In genomic region chr17:5047446-5047845, GRCh38 we compare ENCODE assay signal across 26 cellular contexts. TPM values are rescaled to one million over a fixed set of nuclear protein-coding genes. Genes with fewer than 3 reads are reported as not detected.
A peak's percentile ranks its signal among the peaks of the same experiment; 100 is the strongest.
DNase-seq lines count a peak whose midpoint lies in the region; ATAC-seq and TF ChIP-seq lines count a peak whose summit lies in the region.
"Had no signal": no experiment of that assay in that cellular context is flagged by ENCODE, and none has a peak within 500 bp of the region (broad histone marks: within the 10 kb centered on the region; RNA-seq: fewer than 3 reads in every experiment).

No MANE protein-coding gene starts in this region.

- ATAC-seq in CD8-positive, alpha-beta T cell: no peak
- ATAC-seq in activated T-helper 17 cell treated with anti-CD3 and anti-CD28 coated beads, Interleukin-2, amount 50 U/mL, for 72 hours (replicated peaks): peak; percentile 46
- no peak for ATAC-seq in naive B cell (ENCODE audit: low read depth in 2 of 2)
- ATAC-seq in GM19351 (IDR thresholded peaks at IDR 0.05; ENCODE audit: unreplicated experiment): no peak
- ATAC-seq in HG03045 (IDR thresholded peaks at IDR 0.05; ENCODE audit: unreplicated experiment): no peak
- ATAC-seq: activated naive CD4-positive, alpha-beta T cell treated with anti-CD3 and anti-CD28 coated beads, Interleukin-2, amount 50 U/mL, for 72 hours; GM12878; HCT116; upper lobe of right lung had no signal

- H3K36me3 Mint-ChIP-seq in T-helper 1 cell treated with Interleukin-12 subunit alpha and Interleukin-12 subunit beta and Interleukin-4 antibody, amounts not matched to agents 30 μg/mL and 1 μg/mL, for 36 hours (ENCODE audit: low read depth): peaks cover 28% of the 10 kb centered on the region
- H3K36me3 Mint-ChIP-seq in CD8-positive, alpha-beta T cell: no peaks in the 10 kb centered on the region
- H3K36me3 Mint-ChIP-seq in activated T-helper 17 cell treated with anti-CD3 and anti-CD28 coated beads, Interleukin-2, amount 50 U/mL, for 72 hours (ENCODE audit: low read depth): no peaks in the 10 kb centered on the region
- no peaks in the 10 kb centered on the region for H3K36me3 Mint-ChIP-seq in naive B cell
- H3K36me3 Mint-ChIP-seq in type B pancreatic cell: no peaks in the 10 kb centered on the region

- no peaks in the 10 kb centered on the region for H3K27me3 Mint-ChIP-seq in T-helper 1 cell treated with Interleukin-12 subunit alpha and Interleukin-12 subunit beta and Interleukin-4 antibody, amounts not matched to agents 30 μg/mL and 1 μg/mL, for 36 hours (ENCODE audit: low read depth)
- no peaks in the 10 kb centered on the region for H3K27me3 Mint-ChIP-seq in CD8-positive, alpha-beta T cell (ENCODE audit: low read depth)
- H3K27me3 Mint-ChIP-seq in activated T-helper 17 cell treated with anti-CD3 and anti-CD28 coated beads, Interleukin-2, amount 50 U/mL, for 72 hours: no peaks in the 10 kb centered on the region
- H3K27me3 Mint-ChIP-seq in naive B cell: no peaks in the 10 kb centered on the region
- no peaks in the 10 kb centered on the region for H3K27me3 Mint-ChIP-seq in type B pancreatic cell

- H3K4me1 Mint-ChIP-seq in T-helper 1 cell treated with Interleukin-12 subunit alpha and Interleukin-12 subunit beta and Interleukin-4 antibody, amounts not matched to agents 30 μg/mL and 1 μg/mL, for 36 hours (ENCODE audit: low read depth): peaks cover 33% of the 10 kb centered on the region
- H3K4me1 Mint-ChIP-seq in CD8-positive, alpha-beta T cell (ENCODE audit: low read depth): peaks cover 58% of the 10 kb centered on the region
- peaks cover 26% of the 10 kb centered on the region for H3K4me1 Mint-ChIP-seq in activated T-helper 17 cell treated with anti-CD3 and anti-CD28 coated beads, Interleukin-2, amount 50 U/mL, for 72 hours
- H3K4me1 Mint-ChIP-seq in naive B cell (peaks cover 28 to 48% (median 48%) of the 10 kb centered on the region in 3 donors), type B pancreatic cell (ENCODE audit: unreplicated experiment) (peaks cover 10% of the 10 kb centered on the region)

- CTCF ChIA-PET in CD8-positive, alpha-beta T cell (lab: Charles Lee): interaction anchor here (0.6 to 3.4 kb wide), 5 partner anchors 13 to 41 kb away, joined by 3 to 21 read pairs (median 6); partner anchors contain the start of gene SLC52A1

- intact Hi-C loops in CD8-positive, alpha-beta T cell (cut with DNase I, micrococcal nuclease): no loop called here

- H3K27ac Mint-ChIP-seq in T-helper 1 cell treated with Interleukin-12 subunit alpha and Interleukin-12 subunit beta and Interleukin-4 antibody, amounts not matched to agents 30 μg/mL and 1 μg/mL, for 36 hours: peak overlapping the region; percentile 82
- H3K27ac Mint-ChIP-seq in CD8-positive, alpha-beta T cell: peak overlapping the region; percentile 74
- peak overlapping the region; percentile 88 for H3K27ac Mint-ChIP-seq in activated T-helper 17 cell treated with anti-CD3 and anti-CD28 coated beads, Interleukin-2, amount 50 U/mL, for 72 hours
- H3K27ac Mint-ChIP-seq in naive B cell: peak overlapping the region in 4 of 6 donors; percentile 22 to 99 (median 84)
- H3K27ac Mint-ChIP-seq in type B pancreatic cell: no peak overlapping the region

- no peaks in the 10 kb centered on the region for H3K9me3 Mint-ChIP-seq in T-helper 1 cell treated with Interleukin-12 subunit alpha and Interleukin-12 subunit beta and Interleukin-4 antibody, amounts not matched to agents 30 μg/mL and 1 μg/mL, for 36 hours
- H3K9me3 Mint-ChIP-seq in CD8-positive, alpha-beta T cell: no peaks in the 10 kb centered on the region
- no peaks in the 10 kb centered on the region for H3K9me3 Mint-ChIP-seq in activated T-helper 17 cell treated with anti-CD3 and anti-CD28 coated beads, Interleukin-2, amount 50 U/mL, for 72 hours
- no peaks in the 10 kb centered on the region for H3K9me3 Mint-ChIP-seq in naive B cell
- H3K9me3 Mint-ChIP-seq in type B pancreatic cell: no peaks in the 10 kb centered on the region
- H3K9me3 Mint-ChIP-seq: activated naive CD4-positive, alpha-beta T cell treated with anti-CD3 and anti-CD28 coated beads, Interleukin-2, amount 50 U/mL, for 72 hours; nephron had no signal

- H3K4me3 Mint-ChIP-seq in T-helper 1 cell treated with Interleukin-12 subunit alpha and Interleukin-12 subunit beta and Interleukin-4 antibody, amounts not matched to agents 30 μg/mL and 1 μg/mL, for 36 hours: peak overlapping the region; percentile 60
- no peak overlapping the region for H3K4me3 Mint-ChIP-seq in CD8-positive, alpha-beta T cell
- peak overlapping the region; percentile 73 for H3K4me3 Mint-ChIP-seq in activated T-helper 17 cell treated with anti-CD3 and anti-CD28 coated beads, Interleukin-2, amount 50 U/mL, for 72 hours
- H3K4me3 Mint-ChIP-seq in naive B cell (peak overlapping the region in 4 of 8 donors; percentile 18 to 60 (median 25)), type B pancreatic cell (no peak overlapping the region)
- H3K4me3 Mint-ChIP-seq: nephron had no signal

- POLR2A ChIA-PET in CD8-positive, alpha-beta T cell (lab: Charles Lee): no interaction called here

- no peak overlapping the region for H3K4me3 ChIP-seq in CD8-positive, alpha-beta T cell (ENCODE audit: low read depth, low read length)
- H3K4me3 ChIP-seq: GM12878, stomach, upper lobe of right lung had no signal

- DNase-seq in T-helper 1 cell (no peak), naive B cell (no peak), type B pancreatic cell (ENCODE audit: extremely low spot score, unreplicated experiment) (no peak)
- DNase-seq in CD8-positive, alpha-beta T cell: no peak
- DNase-seq: brain microvascular endothelial cell, DMS 273 treated with DMSO at 0.1 percent for 48 hours, GF-D8, MM.1S, NCI-H1436 treated with DMSO at 0.1 percent for 48 hours, NCI-H2171, posterior cingulate gyrus, SHP77, stomach, upper lobe of right lung had no signal

- peaks cover 28% of the 10 kb centered on the region for H3K4me1 ChIP-seq in CD8-positive, alpha-beta T cell (ENCODE audit: insufficient read depth, low read length)

- no peak for TF ChIP-seq CTCF in CD8-positive, alpha-beta T cell (IDR thresholded peaks at IDR 0.05)
- no peak for TF ChIP-seq CTCF in type B pancreatic cell (conservative IDR thresholded peaks at IDR 0.05)

- H3K9me3 ChIP-seq in CD8-positive, alpha-beta T cell (ENCODE audit: low read length): no peaks in the 10 kb centered on the region
- H3K9me3 ChIP-seq: stomach, upper lobe of right lung had no signal

- no peaks in the 10 kb centered on the region for H3K36me3 ChIP-seq in CD8-positive, alpha-beta T cell (ENCODE audit: insufficient read depth, low read length)
- H3K36me3 ChIP-seq: brain microvascular endothelial cell, stomach, upper lobe of right lung had no signal

- no peaks in the 10 kb centered on the region for H3K27me3 ChIP-seq in CD8-positive, alpha-beta T cell (ENCODE audit: insufficient read depth, low read length)
- H3K27me3 ChIP-seq: brain microvascular endothelial cell, stomach, upper lobe of right lung had no signal

- H3K27ac ChIP-seq in CD8-positive, alpha-beta T cell (ENCODE audit: low read depth, low read length): no peak overlapping the region
- H3K27ac ChIP-seq: 22Rv1, brain microvascular endothelial cell, epithelial cell of prostate, upper lobe of right lung had no signal

RNA-seq across cellular contexts. Expression of gene SLC52A1, which starts 12.2 kb away (rescaled TPM):
- not detected for total RNA-seq in CD8-positive, alpha-beta T cell
- under 1 TPM; 0.11 to 0.26 TPM for total RNA-seq in activated T-helper 17 cell treated with anti-CD3 and anti-CD28 coated beads, Interleukin-2, amount 50 U/mL, for 72 hours
- polyA plus RNA-seq in naive B cell (ENCODE audit: low read depth in 6 of 6): not detected
- total RNA-seq in type B pancreatic cell (ENCODE audit: low replicate concordance): 0.19 and 1.5 TPM in 2 replicates
- total RNA-seq: frontal cortex, skeletal muscle tissue, stomach had no signal

RNA-seq across cellular contexts. Expression of gene ZFP3, which starts 30.8 kb away (rescaled TPM):
- total RNA-seq in CD8-positive, alpha-beta T cell: 1 to 10 TPM; 2.6 to 2.7 TPM
- 1 to 10 TPM; 1.4 to 1.9 TPM for total RNA-seq in activated T-helper 17 cell treated with anti-CD3 and anti-CD28 coated beads, Interleukin-2, amount 50 U/mL, for 72 hours
- polyA plus RNA-seq in naive B cell (ENCODE audit: low read depth in 6 of 6): 1 to 10 TPM; 1.7 to 4.1 (median 3.6) TPM
- 0.53 and 2.3 TPM in 2 replicates for total RNA-seq in type B pancreatic cell (ENCODE audit: low replicate concordance)

RNA-seq across cellular contexts. Expression of gene KIF1C, which starts 49.7 kb away (rescaled TPM):
- total RNA-seq in CD8-positive, alpha-beta T cell: 1 to 10 TPM; 7.1 to 7.2 TPM
- 10 to 100 TPM; 47.4 to 54.4 TPM for total RNA-seq in activated T-helper 17 cell treated with anti-CD3 and anti-CD28 coated beads, Interleukin-2, amount 50 U/mL, for 72 hours
- polyA plus RNA-seq in naive B cell (ENCODE audit: low read depth in 6 of 6): 1 to 10 TPM in 3 of 6 donors, under 1 TPM in 2, not detected in 1; 0.16 to 3.6 (median 2.0) TPM
- total RNA-seq in type B pancreatic cell (ENCODE audit: low replicate concordance): 102 and 130 TPM in 2 replicates

RNA-seq across cellular contexts. Expression of gene INCA1, which starts 50.1 kb away (rescaled TPM):
- total RNA-seq in CD8-positive, alpha-beta T cell: under 1 TPM in 1 of 2 experiments, not detected in 1; 0.24 TPM
- under 1 TPM; 0.61 to 0.69 TPM for total RNA-seq in activated T-helper 17 cell treated with anti-CD3 and anti-CD28 coated beads, Interleukin-2, amount 50 U/mL, for 72 hours
- polyA plus RNA-seq in naive B cell (ENCODE audit: low read depth in 6 of 6): under 1 TPM in 3 of 6 donors, not detected in 3; 0.40 to 0.98 (median 0.41) TPM
- total RNA-seq in type B pancreatic cell (ENCODE audit: low replicate concordance): 0.72 and 0.86 TPM in 2 replicates
- total RNA-seq: frontal cortex, skeletal muscle tissue had no signal

RNA-seq across cellular contexts. Expression of gene CAMTA2, which starts 60.0 kb away (rescaled TPM):
- total RNA-seq in CD8-positive, alpha-beta T cell: 10 to 100 TPM; 40.1 to 42.3 TPM
- 100 to 1,000 TPM in 1 of 2 donors, 10 to 100 TPM in 1; 66.9 to 103 TPM for total RNA-seq in activated T-helper 17 cell treated with anti-CD3 and anti-CD28 coated beads, Interleukin-2, amount 50 U/mL, for 72 hours
- 10 to 100 TPM in 1 of 6 donors, 1 to 10 TPM in 5; 3.3 to 16.7 (median 5.2) TPM for polyA plus RNA-seq in naive B cell (ENCODE audit: low read depth in 6 of 6)
- total RNA-seq in type B pancreatic cell (ENCODE audit: low replicate concordance): 26.3 and 35.6 TPM in 2 replicates

Comparison
In these comparisons a context has a peak if more than half of its experiments do, and no peak if none do; other contexts are left out.
1. H3K4me3 Mint-ChIP-seq: peak in T-helper 1 cell treated with Interleukin-12 subunit alpha and Interleukin-12 subunit beta and Interleukin-4 antibody, amounts not matched to agents 30 μg/mL and 1 μg/mL, for 36 hours (single experiment) and activated T-helper 17 cell treated with anti-CD3 and anti-CD28 coated beads, Interleukin-2, amount 50 U/mL, for 72 hours (single experiment); none in CD8-positive, alpha-beta T cell (single experiment) and type B pancreatic cell (single experiment).
2. RNA of gene KIF1C, which starts 49.7 kb away (total RNA-seq): 102 to 130 TPM in type B pancreatic cell and 47.4 to 54.4 TPM in activated T-helper 17 cell treated with anti-CD3 and anti-CD28 coated beads, Interleukin-2, amount 50 U/mL, for 72 hours; 7.1 to 7.2 TPM in CD8-positive, alpha-beta T cell; every median in the first group is over 4 times any median in the second.